In the genomic region with DNA sequence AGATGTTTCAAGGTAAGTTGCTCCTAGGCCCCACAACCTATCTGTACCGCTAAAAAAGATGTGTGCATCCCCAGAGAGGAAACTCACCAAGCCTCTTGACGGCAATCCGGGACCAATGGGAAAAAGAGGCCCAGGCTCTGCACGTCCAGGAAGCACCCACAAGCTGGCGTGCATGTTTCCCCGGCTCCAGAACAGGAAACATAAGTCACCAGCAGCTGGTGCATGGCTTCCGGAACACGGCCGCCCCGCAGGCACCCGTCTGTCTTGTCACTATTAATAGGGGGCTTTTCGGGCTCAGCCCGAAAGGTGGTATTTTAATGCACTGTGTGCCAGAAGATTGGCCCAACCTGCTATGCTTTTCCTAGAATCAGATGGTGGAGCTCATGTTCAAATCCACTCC, we compare ENCODE assay signal across 17 cellular contexts. TPM values are rescaled to one million over a fixed set of nuclear protein-coding genes. Genes with fewer than 3 reads are reported as not detected.
"Had no signal": no experiment of that assay in that cellular context is flagged by ENCODE, and none has a peak within 500 bp of the region (broad histone marks: within the 10 kb centered on the region; RNA-seq: fewer than 3 reads in every experiment).

No MANE protein-coding gene starts in this region.

- H3K4me1 Mint-ChIP-seq: mesothelial cell of epicardium; stimulated activated memory B cell treated with anti-CD40 and anti-IgM and Interleukin-4, amounts not matched to agents 10 μg/mL and 1 μg/mL and 100 μg/mL, for 72 hours had no signal

- DNase-seq: activated B cell treated with CpG ODN at 0.5 μM for 24 hours; activated CD4-positive, alpha-beta T cell treated with anti-CD3 and anti-CD28 coated beads, Interleukin-2, amount 10 ng/mL, durations not matched to agents 24 days and 14 days; activated naive CD4-positive, alpha-beta T cell treated with Interleukin-2 at 50 U/mL for 16 hours; activated T-cell treated with anti-CD3 and anti-CD28 coated beads for 4 hours; cerebellar nuclear complex; heart left ventricle; immature natural killer cell; lower lobe of right lung; ovary; stimulated activated CD4-positive, alpha-beta T cell treated with anti-CD3 and anti-CD28 coated beads, Interleukin-12 subunit alpha, Interleukin-12 subunit beta, amount 100 ng/mL, for 4 hours; tibial artery had no signal

- H3K27ac Mint-ChIP-seq: activated B cell treated with CpG ODN at 0.5 μM for 24 hours; activated CD4-positive, alpha-beta T cell treated with anti-CD3 and anti-CD28 coated beads, Interleukin-2, amount 10 ng/mL, durations not matched to agents 24 days and 14 days; immature natural killer cell; mesothelial cell of epicardium; neural progenitor cell; stimulated activated memory B cell treated with anti-CD40 and anti-IgM and Interleukin-4, amounts not matched to agents 10 μg/mL and 1 μg/mL and 100 μg/mL, for 72 hours had no signal

- H3K4me3 Mint-ChIP-seq: activated B cell treated with CpG ODN at 0.5 μM for 24 hours; activated CD4-positive, alpha-beta T cell treated with anti-CD3 and anti-CD28 coated beads, Interleukin-2, amount 10 ng/mL, durations not matched to agents 24 days and 14 days; immature natural killer cell; mesothelial cell of epicardium; neural progenitor cell; stimulated activated memory B cell treated with anti-CD40 and anti-IgM and Interleukin-4, amounts not matched to agents 10 μg/mL and 1 μg/mL and 100 μg/mL, for 72 hours had no signal

- ATAC-seq: heart left ventricle; lower lobe of right lung; sciatic nerve; stimulated activated memory B cell treated with anti-CD40 and anti-IgM and Interleukin-4, amounts not matched to agents 10 μg/mL and 1 μg/mL and 100 μg/mL, for 72 hours had no signal

- H3K4me3 ChIP-seq: heart left ventricle, lower lobe of right lung, neural progenitor cell, ovary, tibial artery had no signal

- H3K36me3 Mint-ChIP-seq: mesothelial cell of epicardium; stimulated activated memory B cell treated with anti-CD40 and anti-IgM and Interleukin-4, amounts not matched to agents 10 μg/mL and 1 μg/mL and 100 μg/mL, for 72 hours had no signal

- H3K27me3 ChIP-seq: neural progenitor cell, ovary had no signal

- H3K9me3 Mint-ChIP-seq: activated B cell treated with CpG ODN at 0.5 μM for 24 hours; stimulated activated memory B cell treated with anti-CD40 and anti-IgM and Interleukin-4, amounts not matched to agents 10 μg/mL and 1 μg/mL and 100 μg/mL, for 72 hours had no signal

- H3K36me3 ChIP-seq: heart left ventricle, lower lobe of right lung, neural progenitor cell, ovary, tibial artery had no signal

RNA-seq across cellular contexts. Expression of gene CRMP1, which starts 22.2 kb away (rescaled TPM):
- total RNA-seq: activated CD4-positive, alpha-beta T cell treated with anti-CD3 and anti-CD28 coated beads, Interleukin-2, amount 10 ng/mL, durations not matched to agents 24 days and 14 days; activated CD8-positive, alpha-beta memory T cell treated with anti-CD3 and anti-CD28 coated beads for 36 hours; subcutaneous adipose tissue had no signal
